In genomic region chr7:1536768-1537630, GRCh38 we compare ENCODE assay signal across 8 cellular contexts. TPM values are rescaled to one million over a fixed set of nuclear protein-coding genes. Genes with fewer than 3 reads are reported as not detected.
DNase-seq lines count a peak whose midpoint lies in the region; ATAC-seq and TF ChIP-seq lines count a peak whose summit lies in the region.

No MANE protein-coding gene starts in this region.

- peak overlapping the region; percentile 31 to 65 (median 55); a peak in 3 of 7 replicates for H3K27ac Mint-ChIP-seq in H9

- no peak overlapping the region for H2BK20ac ChIP-seq in H9 (ENCODE audit: low read depth, low read length, poor library complexity, severe bottlenecking)

- no peaks in the 10 kb centered on the region for H3K27me3 Mint-ChIP-seq in H9 (ENCODE audit: low read depth)

- H3K23ac ChIP-seq in H9 (ENCODE audit: insufficient read length, low read depth, low read length) = no peak overlapping the region

- no peak overlapping the region for H3K56ac ChIP-seq in H9 (ENCODE audit: insufficient read length, low read depth, low read length)

- peak; percentile 86 for DNase-seq in H9
- DNase-seq in left cardiac atrium = peak; percentile 97
- DNase-seq in prostate gland (ENCODE audit: low spot score) = peak; percentile 97
- no peak for DNase-seq in NOMO-1 treated with DMSO at 0.1 percent for 48 hours (lab: John Stamatoyannopoulos, UW; ENCODE audit: unreplicated experiment)

- no peak overlapping the region for H2BK120ac ChIP-seq in H9 (ENCODE audit: low read depth, low read length, poor library complexity, severe bottlenecking)

- H3K4me1 ChIP-seq in H9 (ENCODE audit: insufficient read depth, low read length) = peaks cover 3% of the 10 kb centered on the region; the same call in 1 of the 2 replicates
- H3K4me1 ChIP-seq in prostate gland (replicated peaks) = peaks cover 33% of the 10 kb centered on the region

- H3K9me3 Mint-ChIP-seq in H9 = no peaks in the 10 kb centered on the region

- no peaks in the 10 kb centered on the region for H3K27me3 ChIP-seq in H9 (ENCODE audit: insufficient read depth, low read length)
- no peaks in the 10 kb centered on the region for H3K27me3 ChIP-seq in prostate gland (replicated peaks; ENCODE audit: insufficient read depth)

- no peak overlapping the region for H2BK15ac ChIP-seq in H9 (ENCODE audit: low read depth, low read length)

- H3K9ac ChIP-seq in H9 (ENCODE audit: extremely low read depth, insufficient read length, low read length) = no peak overlapping the region

- TF ChIP-seq CTCF in H9 (conservative IDR thresholded peaks at IDR 0.05) (no peak), prostate gland (IDR thresholded peaks at IDR 0.05) (no peak)

- no peak overlapping the region for H4K8ac ChIP-seq in H9 (replicated peaks; ENCODE audit: insufficient read length, low read depth, low read length)

- WGBS in H9 (ENCODE audit: extremely low coverage, insufficient read length, low lambda C conversion rate) = no CpG with 5 or more reads among the region's 57 CpGs
- WGBS in prostate gland = 12% methylated on average over 49 of the region's 57 CpGs

- peaks cover 4 to 22% of the 10 kb centered on the region in 2 donors for H3K36me3 ChIP-seq in prostate gland

- peak overlapping the region; percentile 29 to 41 for H3K4me3 ChIP-seq in prostate gland

- peaks cover 7% of the 10 kb centered on the region; the same call in 1 of the 2 replicates for H3K79me2 ChIP-seq in H9 (ENCODE audit: insufficient read depth, low read length)

- H3K4me1 Mint-ChIP-seq in H9 = peaks cover 24 to 25% of the 10 kb centered on the region in 2 experiments

- peaks cover 3 to 15% (median 6%) of the 10 kb centered on the region in 3 experiments; a peak in 4 of 7 replicates for H3K36me3 Mint-ChIP-seq in H9 (ENCODE audit: insufficient read depth in 1 of 3, low read depth in 3 of 3)

- H3K27ac ChIP-seq in H9 (ENCODE audit: insufficient read length, low read depth, low read length) = no peak overlapping the region
- H3K27ac ChIP-seq in angular gyrus (ENCODE audit: low read depth, low read length) = peak overlapping the region; percentile 96
- H3K27ac ChIP-seq in prostate gland = peak overlapping the region; percentile 91 to 97

- no peaks in the 10 kb centered on the region for H3K79me1 ChIP-seq in H9 (ENCODE audit: insufficient read depth, low read depth, low read length, poor library complexity, severe bottlenecking)

- peak overlapping the region; percentile 28 for H2BK12ac ChIP-seq in H9 (ENCODE audit: insufficient read length, low read depth, low read length)

- no peak overlapping the region for H2AFZ ChIP-seq in H9 (ENCODE audit: low read length)

- peak; percentile 85 for TF ChIP-seq POLR2A in prostate gland (IDR thresholded peaks at IDR 0.05)

- peak overlapping the region; percentile 72 for H4K91ac ChIP-seq in H9 (ENCODE audit: insufficient read length, low read depth, low read length)

- H4K5ac ChIP-seq in H9 (ENCODE audit: insufficient read length, low read depth, low read length) = no peak overlapping the region

- no peaks in the 10 kb centered on the region for H3K23me2 ChIP-seq in H9 (ENCODE audit: insufficient read length, low read depth, low read length, poor library complexity, severe bottlenecking)

- H4K20me1 ChIP-seq in H9 (ENCODE audit: control insufficient read depth, insufficient read depth, insufficient read length) = no peaks in the 10 kb centered on the region

- intact Hi-C loops in left cardiac atrium (cut with DNase I) (loop anchor here in 1 of 2 donors (1.0 kb wide), 1 partner anchor 24 kb away; no protein-coding TSS in a partner anchor), prostate gland (cut with DNase I) (loop anchor here (5.0 kb wide), 2 partner anchors 75 to 1095 kb away; partner anchors contain the start of gene TTYH3)

- H3T11ph ChIP-seq in H9 (ENCODE audit: low read length) = no peak overlapping the region

- H3K4ac ChIP-seq in H9 (ENCODE audit: low read depth, low read length) = no peak overlapping the region

- no peak overlapping the region for H2AK5ac ChIP-seq in H9 (ENCODE audit: insufficient read length, low read length)

- no peak overlapping the region for H3K4me3 Mint-ChIP-seq in H9

- H2BK5ac ChIP-seq in H9 (ENCODE audit: insufficient read length, low read length) = no peak overlapping the region

- H3K9me3 ChIP-seq in H9 (ENCODE audit: control insufficient read depth, low read depth, low read length) (no peaks in the 10 kb centered on the region), prostate gland (no peaks in the 10 kb centered on the region)

- peak; percentile 87 to 90 for ATAC-seq in left cardiac atrium
- no peak for ATAC-seq in GM19324 (IDR thresholded peaks at IDR 0.05; ENCODE audit: low FRiP score, unreplicated experiment)
- ATAC-seq in HG03439 (IDR thresholded peaks at IDR 0.05; ENCODE audit: unreplicated experiment) = no peak
- ATAC-seq in GM21447 (IDR thresholded peaks at IDR 0.05; ENCODE audit: unreplicated experiment) = no peak

- no peak overlapping the region for H3K4me2 ChIP-seq in H9 (ENCODE audit: insufficient read depth, insufficient read length, low read length)

- peak overlapping the region; percentile 91 for H3K14ac ChIP-seq in H9 (ENCODE audit: insufficient read depth, low read length)

- H3K18ac ChIP-seq in H9 (ENCODE audit: insufficient read length, low read depth, low read length) = peak overlapping the region; percentile 87

RNA-seq across cellular contexts. Expression of gene MAFK, which starts 6.5 kb away (rescaled TPM):
- 15.6 and 16.3 TPM in 2 replicates for total RNA-seq in H9 (2021)
- total RNA-seq in left cardiac atrium = 10 to 100 TPM; 43.6 to 73.1 TPM
- 10 to 100 TPM; 29.1 to 50.6 TPM for total RNA-seq in prostate gland

RNA-seq across cellular contexts. Expression of gene TMEM184A, which starts 19.0 kb away (rescaled TPM):
- total RNA-seq in H9 (2021) = 1.3 and 1.5 TPM in 2 replicates
- total RNA-seq in left cardiac atrium = under 1 TPM; 0.18 to 0.31 TPM
- 10 to 100 TPM; 15.4 to 59.2 TPM for total RNA-seq in prostate gland

RNA-seq across cellular contexts. Expression of gene INTS1, which starts 32.8 kb away (rescaled TPM):
- 133 and 135 TPM in 2 replicates for total RNA-seq in H9 (2021)
- total RNA-seq in left cardiac atrium = 10 to 100 TPM; 26.9 to 42.4 TPM
- total RNA-seq in prostate gland = 100 to 1,000 TPM in 1 of 2 donors, 10 to 100 TPM in 1; 64.9 to 146 TPM

RNA-seq across cellular contexts. Expression of gene PSMG3, which starts 32.8 kb away (rescaled TPM):
- total RNA-seq in H9 (2021) (63.0 and 71.1 TPM in 2 replicates), left cardiac atrium (10 to 100 TPM; 14.3 to 15.0 TPM), prostate gland (10 to 100 TPM; 50.0 to 51.6 TPM)

Comparison
In these comparisons a context has a peak if more than half of its experiments do, and no peak if none do; other contexts are left out.
1. ATAC-seq: peak in left cardiac atrium (2 of 2); none in GM19324 (single experiment), HG03439 (single experiment) and GM21447 (single experiment).